In the genomic region with DNA sequence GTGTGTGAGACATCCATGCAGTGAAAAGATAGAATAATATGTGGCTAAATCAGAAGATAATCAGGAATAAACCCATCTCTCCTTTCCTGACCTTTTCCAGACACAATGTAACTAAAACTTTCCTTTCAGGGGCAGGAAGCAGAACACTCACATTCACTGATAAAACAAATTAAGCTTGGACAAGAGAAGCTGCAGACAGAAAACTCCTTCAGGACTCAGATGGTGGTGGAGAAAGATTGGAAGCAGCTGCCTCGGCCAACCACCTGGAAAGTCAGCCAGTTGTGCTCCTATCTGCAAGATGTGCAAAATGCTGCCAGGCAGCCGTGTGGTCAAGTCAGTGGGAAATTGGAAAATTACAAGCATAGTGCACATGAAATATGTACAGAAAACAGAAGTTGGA, we compare ENCODE assay signal across 22 cellular contexts. TPM values are rescaled to one million over a fixed set of nuclear protein-coding genes. Genes with fewer than 3 reads are reported as not detected.
"Had no signal": no experiment of that assay in that cellular context is flagged by ENCODE, and none has a peak within 500 bp of the region (broad histone marks: within the 10 kb centered on the region; RNA-seq: fewer than 3 reads in every experiment).

No MANE protein-coding gene starts in this region.

- H3K27ac Mint-ChIP-seq: effector memory CD8-positive, alpha-beta T cell; memory B cell; natural killer cell; progenitor cell of endocrine pancreas; stimulated activated naive B cell treated with anti-CD40 and anti-IgM and Interleukin-4, amounts not matched to agents 10 μg/mL and 1 μg/mL and 100 μg/mL, for 72 hours; stimulated activated naive CD8-positive, alpha-beta T cell treated with anti-CD3 and anti-CD28 coated beads, Interleukin-15, Interleukin-2, amounts not matched to agents 100 ng/mL and 50 ng/mL, for 24 hours had no signal

- H3K4me3 Mint-ChIP-seq: effector memory CD8-positive, alpha-beta T cell; memory B cell; natural killer cell; stimulated activated naive B cell treated with anti-CD40 and anti-IgM and Interleukin-4, amounts not matched to agents 10 μg/mL and 1 μg/mL and 100 μg/mL, for 72 hours; stimulated activated naive CD8-positive, alpha-beta T cell treated with anti-CD3 and anti-CD28 coated beads, Interleukin-15, Interleukin-2, amounts not matched to agents 100 ng/mL and 50 ng/mL, for 24 hours had no signal

- H3K4me2 ChIP-seq: hepatocyte had no signal

- H3K36me3 ChIP-seq: gastroesophageal sphincter, heart left ventricle, pancreas, thoracic aorta, tibial nerve, upper lobe of right lung, uterus had no signal

- H3K36me3 Mint-ChIP-seq: memory B cell; natural killer cell; stimulated activated naive B cell treated with anti-CD40 and anti-IgM and Interleukin-4, amounts not matched to agents 10 μg/mL and 1 μg/mL and 100 μg/mL, for 72 hours had no signal

- H3K4me3 ChIP-seq: gastroesophageal sphincter, heart left ventricle, hepatocyte, lung, pancreas, thoracic aorta, tibial nerve, upper lobe of right lung, uterus had no signal

- H3K27me3 Mint-ChIP-seq: effector memory CD8-positive, alpha-beta T cell; progenitor cell of endocrine pancreas; stimulated activated naive B cell treated with anti-CD40 and anti-IgM and Interleukin-4, amounts not matched to agents 10 μg/mL and 1 μg/mL and 100 μg/mL, for 72 hours; stimulated activated naive CD8-positive, alpha-beta T cell treated with anti-CD3 and anti-CD28 coated beads, Interleukin-15, Interleukin-2, amounts not matched to agents 100 ng/mL and 50 ng/mL, for 24 hours had no signal

- H3K27ac ChIP-seq: foreskin keratinocyte, gastroesophageal sphincter, heart left ventricle, hepatocyte, pancreas, thoracic aorta, tibial nerve, upper lobe of right lung, uterus had no signal

- H3K4me1 ChIP-seq: foreskin keratinocyte, gastroesophageal sphincter, heart left ventricle, tibial nerve, upper lobe of right lung, uterus had no signal

- H2AFZ ChIP-seq: hepatocyte had no signal

- DNase-seq: cortex of kidney; effector memory CD8-positive, alpha-beta T cell; erythroblast; foreskin keratinocyte; heart left ventricle; kidney; natural killer cell; occipital lobe; pancreas; stimulated activated CD4-positive, alpha-beta T cell treated with anti-CD3 and anti-CD28 coated beads, Interleukin-2, amount 100 ng/mL, for 24 hours; stimulated activated CD4-positive, alpha-beta T cell treated with anti-CD3 and anti-CD28 coated beads, Interleukin-4, amount 100 ng/mL, for 24 hours; stimulated activated naive B cell treated with anti-CD40 and anti-IgM and Interleukin-4, amounts not matched to agents 10 μg/mL and 1 μg/mL and 100 μg/mL, for 72 hours; upper lobe of right lung; uterus had no signal

- H3K27me3 ChIP-seq: foreskin keratinocyte, heart left ventricle, hepatocyte, pancreas, tibial nerve, upper lobe of right lung, uterus had no signal

- H3K9me3 Mint-ChIP-seq: memory B cell; stimulated activated naive CD8-positive, alpha-beta T cell treated with anti-CD3 and anti-CD28 coated beads, Interleukin-15, Interleukin-2, amounts not matched to agents 100 ng/mL and 50 ng/mL, for 24 hours had no signal

- H3K9me3 ChIP-seq: gastroesophageal sphincter, heart left ventricle, pancreas, thoracic aorta, tibial nerve, upper lobe of right lung, uterus had no signal

- H3K4me1 Mint-ChIP-seq: memory B cell; natural killer cell; stimulated activated naive B cell treated with anti-CD40 and anti-IgM and Interleukin-4, amounts not matched to agents 10 μg/mL and 1 μg/mL and 100 μg/mL, for 72 hours had no signal

RNA-seq across cellular contexts. Expression of a gene that starts 26.9 kb away (rescaled TPM):
- total RNA-seq: natural killer cell had no signal
